In the genomic region with DNA sequence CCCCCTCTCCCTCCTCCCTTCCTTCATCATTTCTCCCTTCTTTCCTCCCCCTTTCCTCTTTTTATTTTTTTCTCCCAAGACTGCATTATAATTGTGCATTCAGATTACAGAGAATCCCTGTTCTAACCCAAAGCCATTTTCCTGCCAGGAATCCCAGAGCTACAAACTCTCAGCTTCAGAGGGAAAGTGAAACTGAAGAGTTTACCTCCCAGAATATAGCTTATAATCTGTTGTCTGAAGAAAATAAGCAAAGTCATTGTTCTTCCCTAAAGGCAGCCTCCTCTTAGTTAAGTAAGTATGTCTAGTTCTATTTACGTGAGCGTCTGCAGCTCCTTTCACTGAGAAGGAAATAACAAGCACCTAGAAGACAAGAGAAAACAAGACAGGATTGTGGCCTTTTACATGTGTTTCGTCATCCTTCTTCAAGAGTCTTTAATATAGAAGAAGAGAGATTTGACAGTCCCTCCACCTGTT, we compare ENCODE assay signal across 16 cellular contexts.
DNase-seq lines count a peak whose midpoint lies in the region; ATAC-seq and TF ChIP-seq lines count a peak whose summit lies in the region.
"Had no signal": no experiment of that assay in that cellular context is flagged by ENCODE, and none has a peak within 500 bp of the region (broad histone marks: within the 10 kb centered on the region; RNA-seq: fewer than 3 reads in every experiment).

No MANE protein-coding gene starts in this region.

- H3K27me3 Mint-ChIP-seq in activated T-cell treated with anti-CD3 and anti-CD28 coated beads, Interleukin-2, amount 50 U/mL, for 72 hours (ENCODE audit: low read depth) = no peaks in the 10 kb centered on the region
- H3K27me3 Mint-ChIP-seq in T-cell = no peaks in the 10 kb centered on the region

- H3K4me1 Mint-ChIP-seq in activated T-cell treated with anti-CD3 and anti-CD28 coated beads, Interleukin-2, amount 50 U/mL, for 72 hours (ENCODE audit: low read depth) = peaks cover 19% of the 10 kb centered on the region
- H3K4me1 Mint-ChIP-seq in T-cell = peaks cover 22 to 31% (median 27%) of the 10 kb centered on the region in 3 donors

- TF ChIP-seq CTCF in fibroblast of the aortic adventitia (IDR thresholded peaks at IDR 0.05; ENCODE audit: insufficient read depth, low read length) = no peak

- H3K27ac Mint-ChIP-seq in activated T-cell treated with anti-CD3 and anti-CD28 coated beads, Interleukin-2, amount 50 U/mL, for 72 hours = peak overlapping the region; percentile 97
- H3K27ac Mint-ChIP-seq in T-cell = peak overlapping the region; percentile 62 to 89
- H3K27ac Mint-ChIP-seq: WTC11 had no signal

- no peak for DNase-seq in activated T-cell treated with anti-CD3 and anti-CD28 coated beads, Interleukin-2, amount 50 U/mL, for 72 hours
- no peak for DNase-seq in activated T-cell treated with anti-CD3 and anti-CD28 coated beads for 4 hours
- no peak for DNase-seq in T-cell
- peak; percentile 57 for DNase-seq in fibroblast of the aortic adventitia (ENCODE audit: low read depth)
- peak; percentile 24 for DNase-seq in superior temporal gyrus (ENCODE audit: extremely low spot score)
- DNase-seq in activated effector memory CD4-positive, alpha-beta T cell treated with Interleukin-2 at 50 U/mL for 16 hours = no peak
- DNase-seq in AG08395 (ENCODE audit: low spot score) = no peak
- DNase-seq: amniotic stem cell; C1 segment of cervical spinal cord; islet precursor cell; NCI-H146; ovary; stimulated activated CD4-positive, alpha-beta T cell treated with anti-CD3 and anti-CD28 coated beads, Interleukin-4, amount 100 ng/mL, for 24 hours; transverse colon had no signal

- POLR2A ChIA-PET in T-cell (lab: Charles Lee) = no interaction called here

- H3K4me3 ChIP-seq in fibroblast of the aortic adventitia (ENCODE audit: low read depth, low read length) = no peak overlapping the region
- H3K4me3 ChIP-seq: ovary, transverse colon had no signal

- H3K36me3 Mint-ChIP-seq in activated T-cell treated with anti-CD3 and anti-CD28 coated beads, Interleukin-2, amount 50 U/mL, for 72 hours (ENCODE audit: insufficient read depth in 2 of 2) = no peaks in the 10 kb centered on the region
- H3K36me3 Mint-ChIP-seq in T-cell = no peaks in the 10 kb centered on the region
- H3K36me3 Mint-ChIP-seq: WTC11 had no signal

- peak overlapping the region; percentile 66 to 80 for H3K4me3 Mint-ChIP-seq in activated T-cell treated with anti-CD3 and anti-CD28 coated beads, Interleukin-2, amount 50 U/mL, for 72 hours
- peak overlapping the region; percentile 64 to 78 (median 70) for H3K4me3 Mint-ChIP-seq in T-cell
- H3K4me3 Mint-ChIP-seq: WTC11 had no signal

- CTCF ChIA-PET in T-cell (lab: Charles Lee) = interaction anchor here in 1 of 2 donors (1.2 kb wide), 1 partner anchor 95 kb away, joined by 3 read pairs; no protein-coding TSS in a partner anchor

- no peaks in the 10 kb centered on the region for H3K9me3 Mint-ChIP-seq in activated T-cell treated with anti-CD3 and anti-CD28 coated beads, Interleukin-2, amount 50 U/mL, for 72 hours
- H3K9me3 Mint-ChIP-seq in T-cell = no peaks in the 10 kb centered on the region
- H3K9me3 Mint-ChIP-seq: WTC11 had no signal

- ATAC-seq in activated T-cell treated with anti-CD3 and anti-CD28 coated beads, Interleukin-2, amount 50 U/mL, for 72 hours (replicated peaks in 1 of 2) = no peak
- peak in 3 of 4 experiments; percentile 47 to 91 (median 58) for ATAC-seq in T-cell (replicated peaks in 1 of 4)
- ATAC-seq in GM19397 (IDR thresholded peaks at IDR 0.05; ENCODE audit: unreplicated experiment) = no peak
- ATAC-seq: WTC11 had no signal

Comparison
In these comparisons a context has a peak if more than half of its experiments do, and no peak if none do; other contexts are left out.
1. ATAC-seq: peak in T-cell (3 of 4); none in activated T-cell treated with anti-CD3 and anti-CD28 coated beads, Interleukin-2, amount 50 U/mL, for 72 hours (0 of 2) and GM19397 (single experiment).
2. DNase-seq: peak in fibroblast of the aortic adventitia (single experiment) and superior temporal gyrus (single experiment); none in activated T-cell treated with anti-CD3 and anti-CD28 coated beads, Interleukin-2, amount 50 U/mL, for 72 hours (0 of 2), activated T-cell treated with anti-CD3 and anti-CD28 coated beads for 4 hours (single experiment), T-cell (0 of 34), activated effector memory CD4-positive, alpha-beta T cell treated with Interleukin-2 at 50 U/mL for 16 hours (single experiment) and AG08395 (single experiment).